In the genomic region with DNA sequence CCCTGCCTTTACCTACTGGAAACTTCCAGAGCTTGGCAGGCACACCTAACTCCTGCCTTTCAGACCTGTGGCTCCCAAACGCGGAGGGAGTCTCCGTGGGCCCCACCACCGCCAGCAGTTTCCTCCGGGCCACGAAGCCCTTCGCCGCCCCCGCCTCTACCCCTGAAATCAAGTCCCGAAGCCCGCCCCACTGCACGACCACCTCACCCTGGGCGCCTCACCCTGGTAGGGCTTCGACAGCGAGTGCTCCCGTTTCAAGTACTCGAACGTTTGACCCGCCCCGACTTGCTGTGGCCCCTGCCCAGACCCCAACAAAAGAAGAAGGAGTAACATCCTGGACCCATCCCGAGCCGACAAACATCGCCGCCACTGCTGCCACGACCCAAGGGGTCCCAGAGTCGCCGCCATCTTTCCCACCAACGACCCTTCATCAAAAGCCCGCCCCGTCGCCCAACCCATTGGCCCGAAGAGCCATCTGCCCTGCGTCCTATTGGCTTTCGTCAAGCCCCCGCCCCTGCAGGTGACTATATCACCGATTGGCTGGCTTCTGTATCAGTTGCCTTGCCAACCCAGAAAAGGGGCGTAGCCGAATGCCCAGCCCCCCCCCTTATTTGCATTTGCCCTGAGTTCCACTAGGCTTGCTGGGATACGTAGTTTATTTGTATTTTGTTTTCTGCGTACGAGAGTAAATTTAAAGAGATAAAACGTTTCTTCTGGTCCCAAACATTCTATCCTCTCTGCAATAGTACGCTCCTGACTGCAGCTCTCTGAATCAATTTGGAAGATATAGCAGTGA, we compare ENCODE assay signal across 1 cellular context.
A peak's percentile ranks its signal among the peaks of the same experiment; 100 is the strongest.
TF ChIP-seq lines count a peak whose summit lies in the region.

A gene with protein sequence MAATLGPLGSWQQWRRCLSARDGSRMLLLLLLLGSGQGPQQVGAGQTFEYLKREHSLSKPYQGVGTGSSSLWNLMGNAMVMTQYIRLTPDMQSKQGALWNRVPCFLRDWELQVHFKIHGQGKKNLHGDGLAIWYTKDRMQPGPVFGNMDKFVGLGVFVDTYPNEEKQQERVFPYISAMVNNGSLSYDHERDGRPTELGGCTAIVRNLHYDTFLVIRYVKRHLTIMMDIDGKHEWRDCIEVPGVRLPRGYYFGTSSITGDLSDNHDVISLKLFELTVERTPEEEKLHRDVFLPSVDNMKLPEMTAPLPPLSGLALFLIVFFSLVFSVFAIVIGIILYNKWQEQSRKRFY (minus strand): TSS at position 432 of the 796 bp plus-strand sequence. CDS start 24 bp downstream, at position 408.

TF ChIP-seq in K562, 482 proteins besides CTCF, POLR2A, EP300 and RAD21 (continued from another document and continues in another):
- TF ChIP-seq, protein P1, sequence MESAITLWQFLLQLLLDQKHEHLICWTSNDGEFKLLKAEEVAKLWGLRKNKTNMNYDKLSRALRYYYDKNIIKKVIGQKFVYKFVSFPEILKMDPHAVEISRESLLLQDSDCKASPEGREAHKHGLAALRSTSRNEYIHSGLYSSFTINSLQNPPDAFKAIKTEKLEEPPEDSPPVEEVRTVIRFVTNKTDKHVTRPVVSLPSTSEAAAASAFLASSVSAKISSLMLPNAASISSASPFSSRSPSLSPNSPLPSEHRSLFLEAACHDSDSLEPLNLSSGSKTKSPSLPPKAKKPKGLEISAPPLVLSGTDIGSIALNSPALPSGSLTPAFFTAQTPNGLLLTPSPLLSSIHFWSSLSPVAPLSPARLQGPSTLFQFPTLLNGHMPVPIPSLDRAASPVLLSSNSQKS (CRISPR knock-in tag; IDR thresholded peaks at IDR 0.05): no peak
- TF ChIP-seq, protein P2, sequence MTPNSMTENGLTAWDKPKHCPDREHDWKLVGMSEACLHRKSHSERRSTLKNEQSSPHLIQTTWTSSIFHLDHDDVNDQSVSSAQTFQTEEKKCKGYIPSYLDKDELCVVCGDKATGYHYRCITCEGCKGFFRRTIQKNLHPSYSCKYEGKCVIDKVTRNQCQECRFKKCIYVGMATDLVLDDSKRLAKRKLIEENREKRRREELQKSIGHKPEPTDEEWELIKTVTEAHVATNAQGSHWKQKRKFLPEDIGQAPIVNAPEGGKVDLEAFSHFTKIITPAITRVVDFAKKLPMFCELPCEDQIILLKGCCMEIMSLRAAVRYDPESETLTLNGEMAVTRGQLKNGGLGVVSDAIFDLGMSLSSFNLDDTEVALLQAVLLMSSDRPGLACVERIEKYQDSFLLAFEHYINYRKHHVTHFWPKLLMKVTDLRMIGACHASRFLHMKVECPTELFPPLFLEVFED (CRISPR knock-in tag; conservative IDR thresholded peaks at IDR 0.05): no peak
- TF ChIP-seq ZNF551 (CRISPR knock-in tag; IDR thresholded peaks at IDR 0.05) (no peak), ARID1B (IDR thresholded peaks at IDR 0.05) (no peak), CHD2 (IDR thresholded peaks at IDR 0.05; ENCODE audit: low read depth, low read length) (peak; percentile 72), ZBTB7A (IDR thresholded peaks at IDR 0.05; ENCODE audit: borderline replicate concordance, control insufficient read depth, low read depth, low read length) (peak; percentile 84), HDAC6 (IDR thresholded peaks at IDR 0.05; ENCODE audit: low read depth, low read length) (no peak), ASH1L (IDR thresholded peaks at IDR 0.05; ENCODE audit: borderline replicate concordance, low read depth, partially characterized antibody) (peak; percentile 75), MAZ (CRISPR knock-in tag; conservative IDR thresholded peaks at IDR 0.05 in 1 of 2, IDR thresholded peaks at IDR 0.05 in 1 of 2) (peak in 1 of 2 experiments; percentile 60; a peak in 3 of 4 replicates), L3MBTL2 (IDR thresholded peaks at IDR 0.05) (no peak), CBX1 (IDR thresholded peaks at IDR 0.05; ENCODE audit: low read depth) (no peak), PML (IDR thresholded peaks at IDR 0.05; ENCODE audit: low read length) (no peak), XRCC3 (IDR thresholded peaks at IDR 0.05) (no peak), ZC3H4 (CRISPR knock-in tag; IDR thresholded peaks at IDR 0.05; ENCODE audit: borderline replicate concordance) (peak; percentile 54; the same call in 1 of the 2 replicates), NCOA4 (IDR thresholded peaks at IDR 0.05; ENCODE audit: partially characterized antibody) (no peak), ZNF830 (CRISPR knock-in tag; IDR thresholded peaks at IDR 0.05) (no peak), ARID2 (IDR thresholded peaks at IDR 0.05) (no peak), RBFOX2 (IDR thresholded peaks at IDR 0.05; ENCODE audit: low read depth, low read length) (peak; percentile 85), HDAC1 (IDR thresholded peaks at IDR 0.05) (peak in 1 of 2 experiments; percentile 65; a peak in 1 of 4 replicates), ZSCAN32 (CRISPR knock-in tag; IDR thresholded peaks at IDR 0.05) (no peak), SAFB (IDR thresholded peaks at IDR 0.05; ENCODE audit: borderline replicate concordance, low read depth, low read length) (no peak), SIN3B (IDR thresholded peaks at IDR 0.05; ENCODE audit: low read depth) (no peak), DDX20 (tag; IDR thresholded peaks at IDR 0.05; ENCODE audit: low read depth) (no peak), TBL1XR1 (IDR thresholded peaks at IDR 0.05; ENCODE audit: low read length in 2 of 2) (peak in 1 of 2 experiments; percentile 30; a peak in 1 of 4 replicates), RBM22 (IDR thresholded peaks at IDR 0.05; ENCODE audit: low read depth, low read length, poor library complexity, severe bottlenecking) (no peak), ZNF174 (CRISPR knock-in tag; IDR thresholded peaks at IDR 0.05) (no peak), NR2C1 (IDR thresholded peaks at IDR 0.05) (peak; percentile 64), NR2C1 (tag; IDR thresholded peaks at IDR 0.05) (peak; percentile 83), RBM34 (IDR thresholded peaks at IDR 0.05; ENCODE audit: borderline replicate concordance, insufficient read depth, low read length) (no peak), HNRNPLL (IDR thresholded peaks at IDR 0.05; ENCODE audit: low read depth, low read length, poor library complexity, severe bottlenecking) (peak; percentile 40), MECOM (CRISPR knock-in tag; IDR thresholded peaks at IDR 0.05) (no peak), TAF9B (IDR thresholded peaks at IDR 0.05; ENCODE audit: partially characterized antibody) (peak; percentile 68), PCBP1 (IDR thresholded peaks at IDR 0.05; ENCODE audit: low read depth, low read length, poor library complexity, severe bottlenecking) (no peak), SOX6 (IDR thresholded peaks at IDR 0.05) (no peak), FOXK1 (CRISPR knock-in tag; IDR thresholded peaks at IDR 0.05; ENCODE audit: borderline replicate concordance) (no peak), JUND (IDR thresholded peaks at IDR 0.05; ENCODE audit: borderline replicate concordance, low read depth, low read length) (no peak; the same call in 1 of the 2 replicates), JUND (tag; IDR thresholded peaks at IDR 0.05; ENCODE audit: borderline replicate concordance, low read depth, low read length) (peak; percentile 29; the same call in 1 of the 3 replicates), NELFE (IDR thresholded peaks at IDR 0.05; ENCODE audit: insufficient read depth, insufficient read length) (no peak), ZNF41 (CRISPR knock-in tag; conservative IDR thresholded peaks at IDR 0.05) (no peak), SMC3 (conservative IDR thresholded peaks at IDR 0.05; ENCODE audit: insufficient read depth, low read depth, low read length) (no peak), NR2C2 (CRISPR knock-in tag; IDR thresholded peaks at IDR 0.05) (no peak), NR2C2 (tag; IDR thresholded peaks at IDR 0.05) (peak; percentile 94), POLR2AphosphoS2 (IDR thresholded peaks at IDR 0.05; ENCODE audit: low read length) (no peak), MYNN (IDR thresholded peaks at IDR 0.05) (0 out of 2 replicates have a peak, but pooled peaks have one; percentile 15), MYNN (CRISPR knock-in tag; IDR thresholded peaks at IDR 0.05) (no peak), STAG1 (CRISPR knock-in tag; IDR thresholded peaks at IDR 0.05; ENCODE audit: borderline replicate concordance) (no peak), MIER1 (IDR thresholded peaks at IDR 0.05; ENCODE audit: low read depth) (no peak)
- TF ChIP-seq, protein P3, sequence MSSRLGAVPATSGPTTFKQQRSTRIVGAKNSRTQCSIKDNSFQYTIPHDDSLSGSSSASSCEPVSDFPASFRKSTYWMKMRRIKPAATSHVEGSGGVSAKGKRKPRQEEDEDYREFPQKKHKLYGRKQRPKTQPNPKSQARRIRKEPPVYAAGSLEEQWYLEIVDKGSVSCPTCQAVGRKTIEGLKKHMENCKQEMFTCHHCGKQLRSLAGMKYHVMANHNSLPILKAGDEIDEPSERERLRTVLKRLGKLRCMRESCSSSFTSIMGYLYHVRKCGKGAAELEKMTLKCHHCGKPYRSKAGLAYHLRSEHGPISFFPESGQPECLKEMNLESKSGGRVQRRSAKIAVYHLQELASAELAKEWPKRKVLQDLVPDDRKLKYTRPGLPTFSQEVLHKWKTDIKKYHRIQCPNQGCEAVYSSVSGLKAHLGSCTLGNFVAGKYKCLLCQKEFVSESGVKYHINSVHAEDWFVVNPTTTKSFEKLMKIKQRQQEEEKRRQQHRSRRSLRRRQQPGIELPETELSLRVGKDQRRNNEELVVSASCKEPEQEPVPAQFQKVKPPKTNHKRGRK (tag; IDR thresholded peaks at IDR 0.05): no peak
- TF ChIP-seq, protein P4, sequence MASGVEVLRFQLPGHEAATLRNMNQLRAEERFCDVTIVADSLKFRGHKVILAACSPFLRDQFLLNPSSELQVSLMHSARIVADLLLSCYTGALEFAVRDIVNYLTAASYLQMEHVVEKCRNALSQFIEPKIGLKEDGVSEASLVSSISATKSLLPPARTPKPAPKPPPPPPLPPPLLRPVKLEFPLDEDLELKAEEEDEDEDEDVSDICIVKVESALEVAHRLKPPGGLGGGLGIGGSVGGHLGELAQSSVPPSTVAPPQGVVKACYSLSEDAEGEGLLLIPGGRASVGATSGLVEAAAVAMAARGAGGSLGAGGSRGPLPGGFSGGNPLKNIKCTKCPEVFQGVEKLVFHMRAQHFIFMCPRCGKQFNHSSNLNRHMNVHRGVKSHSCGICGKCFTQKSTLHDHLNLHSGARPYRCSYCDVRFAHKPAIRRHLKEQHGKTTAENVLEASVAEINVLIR (CRISPR knock-in tag; IDR thresholded peaks at IDR 0.05): no peak
- TF ChIP-seq, protein P5, sequence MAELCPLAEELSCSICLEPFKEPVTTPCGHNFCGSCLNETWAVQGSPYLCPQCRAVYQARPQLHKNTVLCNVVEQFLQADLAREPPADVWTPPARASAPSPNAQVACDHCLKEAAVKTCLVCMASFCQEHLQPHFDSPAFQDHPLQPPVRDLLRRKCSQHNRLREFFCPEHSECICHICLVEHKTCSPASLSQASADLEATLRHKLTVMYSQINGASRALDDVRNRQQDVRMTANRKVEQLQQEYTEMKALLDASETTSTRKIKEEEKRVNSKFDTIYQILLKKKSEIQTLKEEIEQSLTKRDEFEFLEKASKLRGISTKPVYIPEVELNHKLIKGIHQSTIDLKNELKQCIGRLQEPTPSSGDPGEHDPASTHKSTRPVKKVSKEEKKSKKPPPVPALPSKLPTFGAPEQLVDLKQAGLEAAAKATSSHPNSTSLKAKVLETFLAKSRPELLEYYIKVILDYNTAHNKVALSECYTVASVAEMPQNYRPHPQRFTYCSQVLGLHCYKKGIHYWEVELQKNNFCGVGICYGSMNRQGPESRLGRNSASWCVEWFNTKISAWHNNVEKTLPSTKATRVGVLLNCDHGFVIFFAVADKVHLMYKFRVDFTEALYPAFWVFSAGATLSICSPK (IDR thresholded peaks at IDR 0.05; ENCODE audit: borderline replicate concordance): no peak
- TF ChIP-seq, protein P6, sequence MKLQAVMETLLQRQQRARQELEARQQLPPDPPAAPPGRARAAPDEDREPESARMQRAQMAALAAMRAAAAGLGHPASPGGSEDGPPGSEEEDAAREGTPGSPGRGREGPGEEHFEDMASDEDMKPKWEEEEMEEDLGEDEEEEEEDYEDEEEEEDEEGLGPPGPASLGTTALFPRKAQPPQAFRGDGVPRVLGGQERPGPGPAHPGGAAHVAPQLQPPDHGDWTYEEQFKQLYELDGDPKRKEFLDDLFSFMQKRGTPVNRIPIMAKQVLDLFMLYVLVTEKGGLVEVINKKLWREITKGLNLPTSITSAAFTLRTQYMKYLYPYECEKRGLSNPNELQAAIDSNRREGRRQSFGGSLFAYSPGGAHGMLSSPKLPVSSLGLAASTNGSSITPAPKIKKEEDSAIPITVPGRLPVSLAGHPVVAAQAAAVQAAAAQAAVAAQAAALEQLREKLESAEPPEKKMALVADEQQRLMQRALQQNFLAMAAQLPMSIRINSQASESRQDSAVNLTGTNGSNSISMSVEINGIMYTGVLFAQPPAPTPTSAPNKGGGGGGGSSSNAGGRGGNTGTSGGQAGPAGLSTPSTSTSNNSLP (IDR thresholded peaks at IDR 0.05; ENCODE audit: borderline replicate concordance, low read depth, low read length): peak; percentile 62; the same call in 1 of the 2 replicates
- TF ChIP-seq, protein P7, sequence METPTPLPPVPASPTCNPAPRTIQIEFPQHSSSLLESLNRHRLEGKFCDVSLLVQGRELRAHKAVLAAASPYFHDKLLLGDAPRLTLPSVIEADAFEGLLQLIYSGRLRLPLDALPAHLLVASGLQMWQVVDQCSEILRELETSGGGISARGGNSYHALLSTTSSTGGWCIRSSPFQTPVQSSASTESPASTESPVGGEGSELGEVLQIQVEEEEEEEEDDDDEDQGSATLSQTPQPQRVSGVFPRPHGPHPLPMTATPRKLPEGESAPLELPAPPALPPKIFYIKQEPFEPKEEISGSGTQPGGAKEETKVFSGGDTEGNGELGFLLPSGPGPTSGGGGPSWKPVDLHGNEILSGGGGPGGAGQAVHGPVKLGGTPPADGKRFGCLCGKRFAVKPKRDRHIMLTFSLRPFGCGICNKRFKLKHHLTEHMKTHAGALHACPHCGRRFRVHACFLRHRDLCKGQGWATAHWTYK (CRISPR knock-in tag; IDR thresholded peaks at IDR 0.05): no peak
- TF ChIP-seq, protein P8, sequence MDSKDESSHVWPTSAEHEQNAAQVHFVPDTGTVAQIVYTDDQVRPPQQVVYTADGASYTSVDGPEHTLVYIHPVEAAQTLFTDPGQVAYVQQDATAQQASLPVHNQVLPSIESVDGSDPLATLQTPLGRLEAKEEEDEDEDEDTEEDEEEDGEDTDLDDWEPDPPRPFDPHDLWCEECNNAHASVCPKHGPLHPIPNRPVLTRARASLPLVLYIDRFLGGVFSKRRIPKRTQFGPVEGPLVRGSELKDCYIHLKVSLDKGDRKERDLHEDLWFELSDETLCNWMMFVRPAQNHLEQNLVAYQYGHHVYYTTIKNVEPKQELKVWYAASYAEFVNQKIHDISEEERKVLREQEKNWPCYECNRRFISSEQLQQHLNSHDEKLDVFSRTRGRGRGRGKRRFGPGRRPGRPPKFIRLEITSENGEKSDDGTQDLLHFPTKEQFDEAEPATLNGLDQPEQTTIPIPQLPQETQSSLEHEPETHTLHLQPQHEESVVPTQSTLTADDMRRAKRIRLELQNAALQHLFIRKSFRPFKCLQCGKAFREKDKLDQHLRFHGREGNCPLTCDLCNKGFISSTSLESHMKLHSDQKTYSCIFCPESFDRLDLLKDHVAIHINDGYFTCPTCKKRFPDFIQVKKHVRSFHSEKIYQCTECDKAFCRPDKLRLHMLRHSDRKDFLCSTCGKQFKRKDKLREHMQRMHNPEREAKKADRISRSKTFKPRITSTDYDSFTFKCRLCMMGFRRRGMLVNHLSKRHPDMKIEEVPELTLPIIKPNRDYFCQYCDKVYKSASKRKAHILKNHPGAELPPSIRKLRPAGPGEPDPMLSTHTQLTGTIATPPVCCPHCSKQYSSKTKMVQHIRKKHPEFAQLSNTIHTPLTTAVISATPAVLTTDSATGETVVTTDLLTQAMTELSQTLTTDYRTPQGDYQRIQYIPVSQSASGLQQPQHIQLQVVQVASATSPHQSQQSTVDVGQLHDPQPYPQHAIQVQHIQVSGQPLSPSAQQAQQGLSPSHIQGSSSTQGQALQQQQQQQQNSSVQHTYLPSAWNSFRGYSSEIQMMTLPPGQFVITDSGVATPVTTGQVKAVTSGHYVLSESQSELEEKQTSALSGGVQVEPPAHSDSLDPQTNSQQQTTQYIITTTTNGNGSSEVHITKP (IDR thresholded peaks at IDR 0.05; ENCODE audit: partially characterized antibody): peak; percentile 5
